2 cellular contexts compared by ENCODE assay signal in the genomic region with DNA sequence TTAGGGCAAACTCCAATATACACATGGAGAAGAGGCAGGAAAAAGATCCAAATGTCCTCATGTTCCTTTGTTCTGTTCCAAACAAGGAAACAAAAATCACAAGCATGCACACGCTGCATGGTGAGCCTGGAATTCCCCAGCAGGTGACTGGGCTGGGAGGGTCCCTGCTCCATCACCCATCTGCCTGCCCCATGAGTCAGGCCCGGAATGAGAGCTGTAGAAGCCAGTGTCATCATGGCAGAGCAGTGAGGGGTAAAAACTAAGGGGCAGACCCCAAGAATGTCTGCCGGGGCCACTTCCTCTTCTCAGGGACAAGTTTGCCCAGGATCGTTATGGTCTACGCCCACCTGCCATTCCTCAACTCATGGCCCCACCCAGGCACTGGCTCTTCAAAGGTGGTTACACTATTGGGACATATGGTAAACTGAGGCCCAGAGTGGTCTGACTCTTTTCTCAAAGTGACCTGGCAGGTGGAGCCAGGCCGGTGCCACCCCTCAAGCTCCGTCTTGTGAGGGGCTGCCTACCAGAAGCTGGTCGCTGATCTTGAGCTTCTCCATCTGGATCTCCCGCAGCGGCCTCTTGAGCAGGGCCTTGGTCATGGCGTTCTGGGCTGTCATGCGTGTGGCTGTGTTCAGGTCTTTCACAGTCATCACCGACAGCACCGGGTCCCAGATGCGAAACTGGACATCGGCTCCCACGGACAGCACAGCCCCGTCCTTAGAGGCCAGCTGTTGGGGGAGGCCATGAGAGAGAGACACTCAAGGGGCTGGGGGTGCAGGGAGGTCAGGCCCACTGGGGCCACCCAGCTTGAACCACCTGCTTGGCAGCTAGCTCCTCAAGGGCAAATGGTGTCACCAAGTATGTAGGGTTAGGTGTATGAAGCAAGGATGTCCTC.
TF ChIP-seq lines count a peak whose summit lies in the region.

No MANE protein-coding gene starts in this region.

TF ChIP-seq in SK-N-SH, 30 proteins besides CTCF, POLR2A, EP300 and RAD21 (continued from another document):
- TF ChIP-seq RFX5 (IDR thresholded peaks at IDR 0.05; ENCODE audit: low read length) (no peak), YY1 (IDR thresholded peaks at IDR 0.05; ENCODE audit: low read depth) (no peak)

TF ChIP-seq in SK-N-SH treated with all-trans-retinoic acid at 6 μM for 48 hours, 23 proteins besides CTCF, POLR2A, EP300 and RAD21 (continued from another document):
- no peak for TF ChIP-seq CSRNP3 (CRISPR knock-in tag; IDR thresholded peaks at IDR 0.05)
- no peak for TF ChIP-seq ZC3H10 (CRISPR knock-in tag; IDR thresholded peaks at IDR 0.05)
- no peak for TF ChIP-seq ZFP30 (CRISPR knock-in tag; IDR thresholded peaks at IDR 0.05)
- TF ChIP-seq CSDC2 (CRISPR knock-in tag; IDR thresholded peaks at IDR 0.05) = no peak
- TF ChIP-seq ESRRG (CRISPR knock-in tag; IDR thresholded peaks at IDR 0.05) = no peak
- no peak for TF ChIP-seq SNAI2 (CRISPR knock-in tag; IDR thresholded peaks at IDR 0.05)
- no peak for TF ChIP-seq ZNF70 (CRISPR knock-in tag; IDR thresholded peaks at IDR 0.05)
- no peak for TF ChIP-seq TOX (CRISPR knock-in tag; IDR thresholded peaks at IDR 0.05; ENCODE audit: borderline replicate concordance)
- TF ChIP-seq, protein P1, sequence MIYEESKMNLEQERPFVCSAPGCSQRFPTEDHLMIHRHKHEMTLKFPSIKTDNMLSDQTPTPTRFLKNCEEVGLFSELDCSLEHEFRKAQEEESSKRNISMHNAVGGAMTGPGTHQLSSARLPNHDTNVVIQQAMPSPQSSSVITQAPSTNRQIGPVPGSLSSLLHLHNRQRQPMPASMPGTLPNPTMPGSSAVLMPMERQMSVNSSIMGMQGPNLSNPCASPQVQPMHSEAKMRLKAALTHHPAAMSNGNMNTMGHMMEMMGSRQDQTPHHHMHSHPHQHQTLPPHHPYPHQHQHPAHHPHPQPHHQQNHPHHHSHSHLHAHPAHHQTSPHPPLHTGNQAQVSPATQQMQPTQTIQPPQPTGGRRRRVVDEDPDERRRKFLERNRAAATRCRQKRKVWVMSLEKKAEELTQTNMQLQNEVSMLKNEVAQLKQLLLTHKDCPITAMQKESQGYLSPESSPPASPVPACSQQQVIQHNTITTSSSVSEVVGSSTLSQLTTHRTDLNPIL (CRISPR knock-in tag; IDR thresholded peaks at IDR 0.05; ENCODE audit: low read depth) = no peak
- no peak for TF ChIP-seq ZNF565 (CRISPR knock-in tag; conservative IDR thresholded peaks at IDR 0.05; ENCODE audit: low read depth)
- no peak for TF ChIP-seq RARB (CRISPR knock-in tag; IDR thresholded peaks at IDR 0.05)
- TF ChIP-seq ISL1 (CRISPR knock-in tag; IDR thresholded peaks at IDR 0.05) = no peak
- no peak for TF ChIP-seq BACH2 (CRISPR knock-in tag; IDR thresholded peaks at IDR 0.05; ENCODE audit: borderline replicate concordance)
- TF ChIP-seq ARNTL (CRISPR knock-in tag; IDR thresholded peaks at IDR 0.05; ENCODE audit: borderline replicate concordance, low read depth) = no peak
- TF ChIP-seq ZNF8 (CRISPR knock-in tag; IDR thresholded peaks at IDR 0.05) = no peak
